Comparison of ENCODE assay signal across 9 cellular contexts in the genomic region with DNA sequence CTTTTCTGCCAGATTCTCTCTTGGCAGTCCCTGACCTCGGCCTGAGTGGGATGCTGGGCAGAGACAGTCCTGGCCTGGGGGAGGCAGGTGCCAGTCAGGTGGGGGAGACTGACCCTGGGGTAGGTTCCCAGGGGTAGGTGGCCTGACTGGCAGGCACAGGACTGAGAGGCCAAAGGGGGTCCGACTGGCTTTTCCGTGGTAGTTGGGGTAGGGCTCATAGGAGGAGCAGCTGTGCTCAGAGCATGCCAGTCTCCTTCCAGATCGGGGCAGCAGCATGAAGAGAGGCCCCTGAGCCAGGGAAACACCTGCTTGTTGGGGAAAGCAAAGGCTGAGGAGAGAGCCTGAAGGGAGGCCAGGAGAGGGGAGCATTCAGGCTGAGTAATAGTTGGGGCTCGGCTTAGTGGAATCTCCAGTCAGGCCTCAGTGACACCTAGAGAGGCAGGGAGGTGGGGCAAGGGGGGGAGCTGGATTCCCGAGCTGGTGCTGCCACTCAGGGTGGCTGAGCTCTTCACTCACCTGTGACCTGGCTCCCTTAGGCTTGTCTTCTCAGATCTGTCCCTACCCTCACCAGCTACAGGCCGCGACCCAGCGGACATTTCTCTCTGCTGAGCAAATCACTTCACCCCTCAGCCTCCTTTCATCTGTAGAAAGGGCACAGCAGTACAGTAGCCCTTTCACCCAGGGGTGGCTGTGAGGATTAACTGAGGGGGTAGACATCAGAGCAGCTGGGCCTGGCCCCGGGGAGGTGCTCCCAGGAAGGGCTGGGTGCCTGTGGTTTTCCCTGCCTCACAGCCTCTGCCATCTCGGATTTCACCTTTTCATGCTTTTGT. TPM values are rescaled to one million over a fixed set of nuclear protein-coding genes. Genes with fewer than 3 reads are reported as not detected.
DNase-seq lines count a peak whose midpoint lies in the region; ATAC-seq and TF ChIP-seq lines count a peak whose summit lies in the region.
"Had no signal": no experiment of that assay in that cellular context is flagged by ENCODE, and none has a peak within 500 bp of the region (broad histone marks: within the 10 kb centered on the region; RNA-seq: fewer than 3 reads in every experiment).

No MANE protein-coding gene starts in this region.

- H3K9me2 ChIP-seq in GM23248 (ENCODE audit: insufficient read depth): no peaks in the 10 kb centered on the region

- no peaks in the 10 kb centered on the region for H3K27me3 ChIP-seq in GM23248 (replicated peaks; ENCODE audit: insufficient read depth)
- H3K27me3 ChIP-seq in SJCRH30: no peaks in the 10 kb centered on the region
- no peaks in the 10 kb centered on the region for H3K27me3 ChIP-seq in ascending aorta
- H3K27me3 ChIP-seq in BE2C: no peaks in the 10 kb centered on the region

- no peak for TF ChIP-seq CTCF in AG10803 (conservative IDR thresholded peaks at IDR 0.05; ENCODE audit: low read length)
- no peak for TF ChIP-seq CTCF in ascending aorta (IDR thresholded peaks at IDR 0.05)
- no peak for TF ChIP-seq CTCF in BE2C (IDR thresholded peaks at IDR 0.05; ENCODE audit: low read depth, low read length)

- H3K36me3 ChIP-seq in GM23248 (ENCODE audit: low read depth) (no peaks in the 10 kb centered on the region), SJCRH30 (peaks cover 21% of the 10 kb centered on the region), ascending aorta (peaks cover 26 to 38% of the 10 kb centered on the region in 2 donors), BE2C (peaks cover 47% of the 10 kb centered on the region)

- DNase-seq in AG10803 (ENCODE audit: low read depth) (peak; percentile 12), GM23248 (peak; percentile 41), SJCRH30 (peak; percentile 87 to 91), iris pigment epithelial cell (ENCODE audit: low read depth) (peak; percentile 70), ascending aorta (ENCODE audit: low spot score in 2 of 2) (no peak), BE2C (no peak), NCI-H446 treated with DMSO at 0.1 percent for 48 hours (lab: John Stamatoyannopoulos, UW) (no peak)
- DNase-seq: GDM1 had no signal

- H3K4me2 ChIP-seq in GM23248 (ENCODE audit: unreplicated experiment): no peak overlapping the region

- no peak overlapping the region for H3K9ac ChIP-seq in GM23248

- no peak overlapping the region for H3K27ac ChIP-seq in GM23248
- peak overlapping the region; percentile 54 for H3K27ac ChIP-seq in SJCRH30
- no peak overlapping the region for H3K27ac ChIP-seq in ascending aorta

- H4K20me1 ChIP-seq in GM23248 (ENCODE audit: insufficient read depth): no peaks in the 10 kb centered on the region

- intact Hi-C loops in ascending aorta (cut with DNase I): no loop called here

- H3K4me3 ChIP-seq in AG10803 (ENCODE audit: low read length) (no peak overlapping the region), GM23248 (no peak overlapping the region), SJCRH30 (no peak overlapping the region), ascending aorta (no peak overlapping the region), BE2C (ENCODE audit: low read depth, low read length) (no peak overlapping the region)

- no peaks in the 10 kb centered on the region for H3K79me2 ChIP-seq in GM23248 (ENCODE audit: insufficient read depth)

- H3K4me1 ChIP-seq in GM23248 (ENCODE audit: insufficient read depth): peaks cover 19% of the 10 kb centered on the region
- peaks cover 27% of the 10 kb centered on the region for H3K4me1 ChIP-seq in SJCRH30
- peaks cover 0 to 5% of the 10 kb centered on the region in 2 donors for H3K4me1 ChIP-seq in ascending aorta
- H3K4me1 ChIP-seq in BE2C: no peaks in the 10 kb centered on the region

- H3K9me3 ChIP-seq in GM23248 (ENCODE audit: low read depth) (no peaks in the 10 kb centered on the region), SJCRH30 (replicated peaks) (no peaks in the 10 kb centered on the region), ascending aorta (no peaks in the 10 kb centered on the region), BE2C (no peaks in the 10 kb centered on the region)

- no peak for ATAC-seq in HG03108 (IDR thresholded peaks at IDR 0.05; ENCODE audit: unreplicated experiment)

- in situ Hi-C loops in GM23248 (cut with MboI): loop anchor here (25.0 kb wide), 1 partner anchor 686 kb away; no protein-coding TSS in a partner anchor

- no peak overlapping the region for H2AFZ ChIP-seq in GM23248

- 83 to 85% methylated on average over 11 of the region's 11 CpGs for WGBS in GM23248 (ENCODE audit: low coverage in 1 of 2, low lambda C conversion rate in 2 of 2, missing lambda C conversion rate in 2 of 2), 2 experiments

- peaks cover 5% of the 10 kb centered on the region; the same call in 1 of the 2 replicates for H3F3A ChIP-seq in GM23248 (ENCODE audit: insufficient read depth)

RNA-seq across cellular contexts. Expression of a gene that starts 26.2 kb away (rescaled TPM):
- 34.4 and 37.2 TPM in 2 replicates for total RNA-seq in GM23248 (2014; rRNA removed; shearing (Covaris generic))
- polyA plus RNA-seq in GM23248 (2016; fragmentation: Nextera tagmentation; extraction: Ambion mirVana): 48.4 and 51.5 TPM in 2 replicates
- 106 and 109 TPM in 2 replicates for total RNA-seq in SJCRH30 (2014; rRNA removed; shearing (Covaris generic))
- total RNA-seq in ascending aorta: 31.1 TPM
- 51.3 TPM for polyA plus RNA-seq in BE2C (2012; ENCODE audit: insufficient read depth, insufficient read length, low read depth)

RNA-seq across cellular contexts. Expression of a gene that starts 45.3 kb away (rescaled TPM):
- total RNA-seq in GM23248 (2014; rRNA removed; shearing (Covaris generic)): 71.6 and 82.9 TPM in 2 replicates
- polyA plus RNA-seq in GM23248 (2016; fragmentation: Nextera tagmentation; extraction: Ambion mirVana): 44.3 and 46.6 TPM in 2 replicates
- 4.6 and 5.1 TPM in 2 replicates for total RNA-seq in SJCRH30 (2014; rRNA removed; shearing (Covaris generic))
- 27.1 TPM for total RNA-seq in ascending aorta
- 9.9 TPM for polyA plus RNA-seq in BE2C (2012; ENCODE audit: insufficient read depth, insufficient read length, low read depth)

Comparison
In these comparisons a context has a peak if more than half of its experiments do, and no peak if none do; other contexts are left out.
1. DNase-seq: peak in AG10803 (single experiment), GM23248 (single experiment), SJCRH30 (2 of 2) and iris pigment epithelial cell (single experiment); none in ascending aorta (0 of 2), BE2C (single experiment) and NCI-H446 treated with DMSO at 0.1 percent for 48 hours (single experiment).